Comparison of ENCODE assay signal across 32 cellular contexts in the genomic region with DNA sequence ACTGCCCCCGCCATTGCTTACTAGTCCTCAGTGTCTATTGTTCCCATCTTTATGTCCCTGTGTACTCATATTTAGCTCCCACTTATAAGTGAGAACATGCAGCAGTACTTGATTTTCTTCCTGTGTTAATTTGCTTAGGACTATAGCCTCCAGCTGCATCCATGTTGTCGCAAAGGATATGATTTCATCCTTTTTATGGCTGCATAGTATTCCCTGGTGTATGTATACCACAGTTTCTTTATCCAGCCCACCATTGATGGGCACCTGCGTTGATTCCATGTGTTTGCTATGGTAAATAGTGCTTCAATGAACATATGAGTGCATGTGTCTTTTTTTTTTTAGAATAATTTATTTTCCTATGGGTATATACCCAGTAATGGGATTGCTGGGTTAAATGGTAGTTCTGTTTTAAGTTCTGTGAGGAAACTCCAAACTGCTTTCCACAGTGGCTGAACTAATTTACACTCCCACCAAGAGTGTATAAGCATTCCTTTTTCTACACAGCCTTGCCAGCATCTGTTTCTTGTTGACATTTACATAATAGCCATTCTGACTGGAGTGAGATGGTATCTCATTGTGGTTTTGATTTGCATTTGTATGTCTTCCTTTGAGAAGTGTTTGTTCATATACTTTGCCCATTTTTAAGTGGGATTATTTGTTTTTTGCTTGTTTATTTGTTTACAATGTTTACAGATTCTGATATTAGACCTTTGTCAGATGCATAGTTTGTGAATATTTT. TPM values are rescaled to one million over a fixed set of nuclear protein-coding genes. Genes with fewer than 3 reads are reported as not detected.
DNase-seq lines count a peak whose midpoint lies in the region; ATAC-seq lines count a peak whose summit lies in the region.
"Had no signal": no experiment of that assay in that cellular context is flagged by ENCODE, and none has a peak within 500 bp of the region (broad histone marks: within the 10 kb centered on the region; RNA-seq: fewer than 3 reads in every experiment).

No MANE protein-coding gene starts in this region.

- POLR2A ChIA-PET in T-cell (lab: Charles Lee), result no interaction called here

- CTCF ChIA-PET in T-cell (lab: Charles Lee), result no interaction called here

- ATAC-seq in T-cell (replicated peaks in 1 of 4), result no peak
- no peak for ATAC-seq in HG03159 (IDR thresholded peaks at IDR 0.05; ENCODE audit: unreplicated experiment)
- ATAC-seq: right lobe of liver had no signal

- no peaks in the 10 kb centered on the region for H3K27me3 Mint-ChIP-seq in T-cell
- H3K27me3 Mint-ChIP-seq: activated CD4-positive, alpha-beta memory T cell treated with anti-CD3 and anti-CD28 coated beads for 36 hours; naive B cell had no signal

- peaks cover 22 to 39% (median 35%) of the 10 kb centered on the region in 3 donors for H3K4me1 Mint-ChIP-seq in T-cell
- H3K4me1 Mint-ChIP-seq: mesothelial cell of epicardium had no signal

- peaks cover 83% of the 10 kb centered on the region for H3K36me3 Mint-ChIP-seq in T-cell

- DNase-seq in EL (peak; percentile 13), NCI-H526 (lab: John Stamatoyannopoulos, UW) (peak; percentile 64 to 70), astrocyte of the hippocampus (ENCODE audit: low read depth, low spot score) (peak; percentile 28), iris pigment epithelial cell (ENCODE audit: low read depth) (peak; percentile 25), T-cell (no peak), NCI-H2029 (lab: John Stamatoyannopoulos, UW) (no peak)
- DNase-seq: activated CD4-positive, alpha-beta memory T cell treated with anti-CD3 and anti-CD28 coated beads for 36 hours; activated CD4-positive, CD25-positive, alpha-beta regulatory T cell treated with anti-CD3 and anti-CD28 coated beads, Interleukin-2, amount 50 U/mL, for 72 hours; activated CD8-positive, alpha-beta memory T cell treated with anti-CD3 and anti-CD28 coated beads, Interleukin-2, amount 50 U/mL, for 48 hours; activated naive CD4-positive, alpha-beta T cell treated with anti-CD3 and anti-CD28 coated beads for 36 hours; adrenal gland; DMS153; glutamatergic neuron; GOT3; islet precursor cell; KG1; left ventricle myocardium inferior; MM.1S; naive B cell; NCI-H1105 treated with DMSO at 0.1 percent for 48 hours; NCI-H187 treated with DMSO at 0.1 percent for 48 hours; right lobe of liver; Right ventricle myocardium superior; stimulated activated CD4-positive, alpha-beta T cell treated with anti-CD3 and anti-CD28 coated beads, Interleukin-12 subunit alpha, Interleukin-12 subunit beta, amount 100 ng/mL, for 4 hours; stimulated activated CD4-positive, alpha-beta T cell treated with anti-CD3 and anti-CD28 coated beads, Interleukin-2, amount 100 ng/mL, for 48 hours; stomach; thyroid gland; uterus had no signal

- peaks cover 8 to 28% (median 13%) of the 10 kb centered on the region in 3 donors for H3K9me3 Mint-ChIP-seq in T-cell

- H3K4me3 Mint-ChIP-seq in T-cell, result no peak overlapping the region
- H3K4me3 Mint-ChIP-seq: activated CD4-positive, alpha-beta memory T cell treated with anti-CD3 and anti-CD28 coated beads for 36 hours; activated naive CD4-positive, alpha-beta T cell treated with anti-CD3 and anti-CD28 coated beads for 36 hours; activated T-helper 1 cell treated with anti-CD3 and anti-CD28 coated beads, Interleukin-12 subunit alpha, Interleukin-12 subunit beta, Interleukin-2, Interleukin-4 antibody, amounts not matched to agents 30 ng/mL and 10 ng/mL and 1 ng/mL, durations not matched to agents 14 hours and 24 hours and 36 hours; mesothelial cell of epicardium; naive B cell; T-helper 2 cell treated with Interferon-gamma antibody and Interleukin-4, amounts not matched to agents 5 μg/mL and 100 μg/mL, for 36 hours had no signal

- no peak overlapping the region for H3K27ac Mint-ChIP-seq in T-cell
- H3K27ac Mint-ChIP-seq: activated CD4-positive, alpha-beta memory T cell treated with anti-CD3 and anti-CD28 coated beads for 36 hours; activated naive CD4-positive, alpha-beta T cell treated with anti-CD3 and anti-CD28 coated beads for 36 hours; activated T-helper 1 cell treated with anti-CD3 and anti-CD28 coated beads, Interleukin-12 subunit alpha, Interleukin-12 subunit beta, Interleukin-2, Interleukin-4 antibody, amounts not matched to agents 30 ng/mL and 10 ng/mL and 1 ng/mL, durations not matched to agents 14 hours and 24 hours and 36 hours; mesothelial cell of epicardium; T-helper 2 cell treated with Interferon-gamma antibody and Interleukin-4, amounts not matched to agents 5 μg/mL and 100 μg/mL, for 36 hours had no signal

RNA-seq across cellular contexts. Expression of a gene that starts 53.7 kb away (rescaled TPM):
- 10 to 100 TPM; 18.5 to 26.3 (median 25.7) TPM for total RNA-seq in T-cell

Comparison
In these comparisons a context has a peak if more than half of its experiments do, and no peak if none do; other contexts are left out.
1. DNase-seq: peak in EL (single experiment), NCI-H526 (2 of 2), astrocyte of the hippocampus (single experiment) and iris pigment epithelial cell (single experiment); none in T-cell (0 of 34) and NCI-H2029 (single experiment).